ENCODE assay signal across 16 cellular contexts in the genomic region with DNA sequence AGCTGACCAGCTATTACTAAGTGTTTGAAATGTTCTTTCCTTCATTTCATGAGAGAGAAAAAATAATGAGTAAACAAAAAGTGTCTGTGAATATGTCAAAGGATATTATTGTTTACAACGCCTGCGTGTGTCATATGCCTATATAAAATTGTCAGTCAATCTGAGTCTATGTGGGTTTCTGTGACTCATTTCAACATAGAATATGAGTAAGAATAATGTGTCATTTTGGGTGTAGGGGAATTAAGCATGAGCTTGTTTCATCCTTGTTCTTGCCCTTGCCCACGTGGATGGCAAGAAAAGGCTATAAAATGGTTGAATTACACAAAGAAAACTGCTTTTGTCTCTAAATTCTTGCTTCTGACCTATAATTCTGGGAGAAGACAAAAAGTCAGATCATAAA.
DNase-seq lines count a peak whose midpoint lies in the region; ATAC-seq, FAIRE-seq and TF ChIP-seq lines count a peak whose summit lies in the region.
"Had no signal": no experiment of that assay in that cellular context is flagged by ENCODE, and none has a peak within 500 bp of the region (broad histone marks: within the 10 kb centered on the region; RNA-seq: fewer than 3 reads in every experiment).

No MANE protein-coding gene starts in this region.

- no peaks in the 10 kb centered on the region for H3F3A ChIP-seq in PC-3 (ENCODE audit: low read length, unreplicated experiment)

- POLR2A ChIA-PET in PC-3 (lab: Charles Lee; ENCODE audit: unreplicated experiment) = no interaction called here

- intact Hi-C loops in PC-3 (cut with micrococcal nuclease) = no loop called here

- H3K79me2 ChIP-seq in PC-3 (ENCODE audit: low read length) = no peaks in the 10 kb centered on the region

- H4K20me1 ChIP-seq in PC-3 (ENCODE audit: low read length) = no peaks in the 10 kb centered on the region

- DNase-seq in NCI-H1417 (lab: John Stamatoyannopoulos, UW) (peak in 2 of 3 experiments; percentile 2 to 49), NCI-H1417 treated with DMSO at 0.1 percent for 48 hours (lab: John Stamatoyannopoulos, UW) (no peak), PC-3 (peak; percentile 54), putamen (ENCODE audit: low spot score) (peak; percentile 63), OCI-M1 (lab: John Stamatoyannopoulos, UW) (no peak), GM12891 (ENCODE audit: insufficient read length, low spot score) (no peak), NCI-H510A treated with DMSO at 0.1 percent for 48 hours (lab: John Stamatoyannopoulos, UW) (no peak)
- DNase-seq: activated CD4-positive, alpha-beta T cell treated with anti-CD3 and anti-CD28 coated beads, Interleukin-2, amount 10 ng/mL, durations not matched to agents 24 days and 14 days; activated naive CD4-positive, alpha-beta T cell treated with anti-CD3 and anti-CD28 coated beads, Interleukin-2, amount 50 U/mL, for 16 hours; NCI-H510A; nephron progenitor cell; SK-N-SH; tibial artery had no signal

- no peaks in the 10 kb centered on the region for H3K9me3 ChIP-seq in PC-3 (ENCODE audit: low read length)
- H3K9me3 ChIP-seq: SK-N-SH, tibial artery had no signal

- H3K4me1 ChIP-seq in PC-3 (ENCODE audit: insufficient read depth, low read length) = no peaks in the 10 kb centered on the region; the same call in 1 of the 2 replicates
- H3K4me1 ChIP-seq: tibial artery had no signal

- no peak overlapping the region for H3K4me3 ChIP-seq in PC-3 (ENCODE audit: low read length)
- H3K4me3 ChIP-seq: tibial artery had no signal

- H3K4me2 ChIP-seq in PC-3 (ENCODE audit: low read length) = no peak overlapping the region
- H3K4me2 ChIP-seq: SK-N-SH had no signal

- H3K9me2 ChIP-seq in PC-3 (replicated peaks; ENCODE audit: low read length) = no peaks in the 10 kb centered on the region
- H3K9me2 ChIP-seq: SK-N-SH had no signal

- no peak for FAIRE-seq in GM12891 (lab: Jason Lieb, UNC)

- H3K9ac ChIP-seq in PC-3 (ENCODE audit: low read length) = no peak overlapping the region
- H3K9ac ChIP-seq: SK-N-SH had no signal

- peak; percentile 91 for ATAC-seq in HG03060 (IDR thresholded peaks at IDR 0.05; ENCODE audit: low read depth, unreplicated experiment)
- ATAC-seq in PC-3 = no peak
- ATAC-seq: stimulated activated memory B cell treated with anti-CD40 and anti-IgM and Interleukin-4, amounts not matched to agents 10 μg/mL and 1 μg/mL and 100 μg/mL, for 72 hours had no signal

- no peaks in the 10 kb centered on the region for H3K36me3 ChIP-seq in PC-3 (ENCODE audit: low read depth, low read length)
- H3K36me3 ChIP-seq: tibial artery had no signal

- no peaks in the 10 kb centered on the region for H3K27me3 ChIP-seq in PC-3 (ENCODE audit: low read length)
- H3K27me3 ChIP-seq: tibial artery had no signal

- CTCF ChIA-PET in PC-3 (lab: Charles Lee) = no interaction called here

- TF ChIP-seq CTCF in PC-3 (conservative IDR thresholded peaks at IDR 0.05; ENCODE audit: low read depth, low read length) = no peak

- no peak overlapping the region for H3K27ac ChIP-seq in PC-3 (ENCODE audit: low read length)
- H3K27ac ChIP-seq: 22Rv1, tibial artery had no signal

- no peak for TF ChIP-seq POLR2A in GM12891 (IDR thresholded peaks at IDR 0.05; ENCODE audit: low read depth, low read length)

- no TSS peak for BruUV-seq in PC-3 (replicated peaks; lab: Mats Ljungman, UMichigan)

- no peak overlapping the region for H2AFZ ChIP-seq in PC-3 (ENCODE audit: low read length)

TF ChIP-seq in GM12891, 5 proteins besides CTCF, POLR2A, EP300 and RAD21:
- no peak for TF ChIP-seq SPI1 (IDR thresholded peaks at IDR 0.05; ENCODE audit: low read depth, low read length)
TF ChIP-seq in GM12891: peak in this region for 0.

Comparison
In these comparisons a context has a peak if more than half of its experiments do, and no peak if none do; other contexts are left out.
1. DNase-seq: peak in NCI-H1417 (2 of 3), PC-3 (single experiment) and putamen (single experiment); none in NCI-H1417 treated with DMSO at 0.1 percent for 48 hours (single experiment), OCI-M1 (single experiment), GM12891 (single experiment) and NCI-H510A treated with DMSO at 0.1 percent for 48 hours (single experiment).